In the genomic region with DNA sequence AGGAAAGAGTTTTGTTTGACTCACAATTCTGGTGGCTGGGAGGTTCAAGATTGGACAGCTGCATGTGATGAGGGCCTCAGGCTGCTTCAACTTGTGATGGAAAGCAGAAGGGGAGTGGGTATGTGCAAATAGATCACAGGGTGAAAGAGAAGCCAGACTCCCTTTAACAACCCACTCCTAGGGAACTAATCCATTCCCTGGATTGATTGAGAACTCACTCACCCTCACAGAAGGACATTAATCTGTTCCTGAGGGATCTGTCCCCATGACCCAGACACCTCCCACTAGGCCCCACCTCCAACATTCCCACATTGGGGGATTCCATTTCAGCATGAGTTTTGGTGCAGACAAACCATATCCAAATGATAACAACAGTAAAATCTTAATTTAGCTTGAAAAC, we compare ENCODE assay signal across 10 cellular contexts.
"Had no signal": no experiment of that assay in that cellular context is flagged by ENCODE, and none has a peak within 500 bp of the region (broad histone marks: within the 10 kb centered on the region; RNA-seq: fewer than 3 reads in every experiment).

No MANE protein-coding gene starts in this region.

- H3K4me3 Mint-ChIP-seq: activated CD4-positive, alpha-beta memory T cell treated with anti-CD3 and anti-CD28 coated beads, Interleukin-2, amount 10 ng/mL, durations not matched to agents 7 days and 5 days; activated CD4-positive, alpha-beta T cell treated with anti-CD3 and anti-CD28 coated beads for 36 hours; activated naive CD4-positive, alpha-beta T cell treated with anti-CD3 and anti-CD28 coated beads, Interleukin-2, amount 10 ng/mL, durations not matched to agents 7 days and 5 days; activated naive CD8-positive, alpha-beta T cell treated with anti-CD3 and anti-CD28 coated beads for 36 hours; IgD-negative memory B cell; T-cell had no signal

- H3K27ac Mint-ChIP-seq: activated CD4-positive, alpha-beta memory T cell treated with anti-CD3 and anti-CD28 coated beads, Interleukin-2, amount 10 ng/mL, durations not matched to agents 7 days and 5 days; activated CD4-positive, alpha-beta T cell treated with anti-CD3 and anti-CD28 coated beads for 36 hours; activated naive CD4-positive, alpha-beta T cell treated with anti-CD3 and anti-CD28 coated beads, Interleukin-2, amount 10 ng/mL, durations not matched to agents 7 days and 5 days; activated naive CD8-positive, alpha-beta T cell treated with anti-CD3 and anti-CD28 coated beads for 36 hours; activated T-helper 2 cell treated with anti-CD3 and anti-CD28 coated beads, Interferon-gamma antibody, Interleukin-2, Interleukin-4, amounts not matched to agents 10 μg/mL and 5 μg/mL and 100 μg/mL, durations not matched to agents 14 hours and 24 hours and 36 hours; IgD-negative memory B cell; T-cell had no signal

- H3K4me3 ChIP-seq: SK-N-MC had no signal

- H3K27ac ChIP-seq: KMS-11, SK-N-MC, VCaP had no signal

- H3K4me1 Mint-ChIP-seq: activated naive CD4-positive, alpha-beta T cell treated with anti-CD3 and anti-CD28 coated beads, Interleukin-2, amount 10 ng/mL, durations not matched to agents 7 days and 5 days; IgD-negative memory B cell had no signal

- H3K9ac ChIP-seq: KMS-11 had no signal

- H3K4me2 ChIP-seq: KMS-11 had no signal

- H3K9me3 Mint-ChIP-seq: activated CD4-positive, alpha-beta memory T cell treated with anti-CD3 and anti-CD28 coated beads, Interleukin-2, amount 10 ng/mL, durations not matched to agents 7 days and 5 days; activated naive CD4-positive, alpha-beta T cell treated with anti-CD3 and anti-CD28 coated beads, Interleukin-2, amount 10 ng/mL, durations not matched to agents 7 days and 5 days; activated naive CD8-positive, alpha-beta T cell treated with anti-CD3 and anti-CD28 coated beads for 36 hours; activated T-helper 2 cell treated with anti-CD3 and anti-CD28 coated beads, Interferon-gamma antibody, Interleukin-2, Interleukin-4, amounts not matched to agents 10 μg/mL and 5 μg/mL and 100 μg/mL, durations not matched to agents 14 hours and 24 hours and 36 hours; IgD-negative memory B cell; T-cell had no signal

- H3K36me3 Mint-ChIP-seq: activated naive CD4-positive, alpha-beta T cell treated with anti-CD3 and anti-CD28 coated beads, Interleukin-2, amount 10 ng/mL, durations not matched to agents 7 days and 5 days; activated naive CD8-positive, alpha-beta T cell treated with anti-CD3 and anti-CD28 coated beads for 36 hours; IgD-negative memory B cell; T-cell had no signal
